ENCODE assay signal across 20 cellular contexts in the genomic region with DNA sequence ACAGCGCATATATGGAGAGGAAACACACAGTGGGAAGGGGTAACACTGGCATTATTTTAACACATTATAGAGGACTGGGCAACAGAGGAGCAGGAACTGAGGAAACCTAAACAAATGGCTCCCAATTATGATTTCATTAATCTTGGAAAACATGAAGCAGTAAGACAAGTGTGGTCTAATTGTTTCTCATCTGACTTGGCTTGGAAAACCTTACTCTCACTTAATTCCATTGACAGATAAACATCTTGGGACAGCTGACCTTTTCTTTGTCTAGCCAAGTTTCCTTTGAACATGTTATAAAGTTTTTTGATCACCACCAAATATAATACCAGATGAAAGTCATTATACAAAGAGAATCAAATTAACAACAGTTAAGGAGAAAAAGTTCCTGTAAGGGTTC. TPM values are rescaled to one million over a fixed set of nuclear protein-coding genes. Genes with fewer than 3 reads are reported as not detected.
DNase-seq lines count a peak whose midpoint lies in the region; FAIRE-seq and TF ChIP-seq lines count a peak whose summit lies in the region.
"Had no signal": no experiment of that assay in that cellular context is flagged by ENCODE, and none has a peak within 500 bp of the region (broad histone marks: within the 10 kb centered on the region; RNA-seq: fewer than 3 reads in every experiment).

No MANE protein-coding gene starts in this region.

- TF ChIP-seq POLR2A in tibial nerve (IDR thresholded peaks at IDR 0.05) = no peak

- H3K9me3 ChIP-seq in SK-N-SH (peaks cover 6% of the 10 kb centered on the region), neuronal stem cell (replicated peaks in 1 of 2; ENCODE audit: control insufficient read depth in 2 of 2, insufficient read depth in 1 of 2, low read depth in 1 of 2, low read length in 2 of 2) (peaks cover 3 to 9% of the 10 kb centered on the region in 2 donors), tibial nerve (peaks cover 0 to 16% (median 0%) of the 10 kb centered on the region in 4 donors), PC-9 (ENCODE audit: insufficient read depth, low read depth) (no peaks in the 10 kb centered on the region; the same call in 1 of the 2 replicates)
- H3K9me3 ChIP-seq: body of pancreas, pancreas had no signal

- H3K4me2 ChIP-seq in SK-N-SH (peak overlapping the region; percentile 63), neuronal stem cell (ENCODE audit: insufficient read depth, low read length, poor library complexity, severe bottlenecking) (no peak overlapping the region), PC-9 (no peak overlapping the region)
- H3K4me2 ChIP-seq: BLaER1, KMS-11 had no signal

- H3K9me2 ChIP-seq in SK-N-SH = no peaks in the 10 kb centered on the region
- no peaks in the 10 kb centered on the region for H3K9me2 ChIP-seq in PC-9 (ENCODE audit: insufficient read depth)

- no peak overlapping the region for H3K23ac ChIP-seq in neuronal stem cell (ENCODE audit: low read depth, low read length, poor library complexity)

- 94% methylated on average over 1 of the region's 1 CpG for whole genome bisulfite sequencing in SK-N-SH (ENCODE audit: low lambda C conversion rate)
- WGBS in neuronal stem cell (ENCODE audit: extremely low coverage in 2 of 2, insufficient read length in 2 of 2, insufficient replicate concordance in 1 of 2), 2 donors = no CpG with 5 or more reads among the region's 1 CpG
- 48 to 59% methylated on average over 1 of the region's 1 CpG for WGBS in tibial nerve, 2 donors

- H2BK12ac ChIP-seq in neuronal stem cell (ENCODE audit: low read length) = no peak overlapping the region

- H3K27ac ChIP-seq in SK-N-SH (ENCODE audit: low read depth in 2 of 2, low read length in 1 of 2) (peak overlapping the region; percentile 79 to 90), neuronal stem cell (replicated peaks; ENCODE audit: low read length) (no peak overlapping the region), tibial nerve (peak overlapping the region; percentile 64 to 93 (median 82)), PC-9 (no peak overlapping the region)
- H3K27ac ChIP-seq: BLaER1, KMS-11 had no signal

- H3K4ac ChIP-seq in neuronal stem cell (ENCODE audit: low read length) = no peak overlapping the region

- POLR2A ChIA-PET in SK-N-SH (lab: Yijun Ruan, JAX) = no interaction called here
- POLR2A ChIA-PET in PC-9 (lab: Charles Lee; ENCODE audit: unreplicated experiment) = interaction anchor here (0.8 kb wide), 1 partner anchor 159 kb away, joined by 5 read pairs; no protein-coding TSS in a partner anchor

- H3K4me3 ChIP-seq in SK-N-SH (ENCODE audit: low read depth in 2 of 2, low read length in 1 of 2) (no peak overlapping the region), neuronal stem cell (ENCODE audit: low read length in 2 of 2) (no peak overlapping the region), tibial nerve (no peak overlapping the region), PC-9 (no peak overlapping the region)
- H3K4me3 ChIP-seq: BLaER1, body of pancreas, pancreas had no signal

- BruUV-seq in PC-9 (replicated peaks; lab: Mats Ljungman, UMichigan) = no TSS peak

- TF ChIP-seq CTCF in SK-N-SH (IDR thresholded peaks at IDR 0.05) = no peak
- TF ChIP-seq CTCF in tibial nerve (IDR thresholded peaks at IDR 0.05) = no peak
- no peak for TF ChIP-seq CTCF in PC-9 (conservative IDR thresholded peaks at IDR 0.05)

- FAIRE-seq in endometrium (lab: Jason Lieb, UNC) = peak; percentile 92
- FAIRE-seq: pancreas had no signal

- CTCF ChIA-PET in SK-N-SH (lab: Yijun Ruan, JAX) (interaction anchor here (1.4 to 2.2 kb wide), 5 partner anchors 12 to 506 kb away, joined by 3 to 11 read pairs (median 5); no protein-coding TSS in a partner anchor), PC-9 (lab: Charles Lee) (no interaction called here)

- H2AFZ ChIP-seq in SK-N-SH (ENCODE audit: low read depth) (peak overlapping the region; percentile 22; the same call in 1 of the 2 replicates), neuronal stem cell (ENCODE audit: low read length) (no peak overlapping the region), PC-9 (no peak overlapping the region)

- H3K9ac ChIP-seq in SK-N-SH (peak overlapping the region; percentile 9; the same call in 1 of the 2 replicates), neuronal stem cell (ENCODE audit: low read depth, low read length, poor library complexity) (no peak overlapping the region)
- H3K9ac ChIP-seq: BLaER1, KMS-11 had no signal

- intact Hi-C loops in PC-9 (cut with micrococcal nuclease; ENCODE audit: unreplicated experiment) = loop anchor here (5.0 kb wide), 1 partner anchor 95 kb away; a partner anchor contains a TSS

- DNase-seq in SK-N-SH (no peak), neuronal stem cell (ENCODE audit: low spot score) (no peak), tibial nerve (ENCODE audit: low spot score in 2 of 2) (no peak), NCI-H2107 (lab: John Stamatoyannopoulos, UW) (no peak), PC-9 (no peak), NCI-H2227 treated with DMSO at 0.1 percent for 48 hours (lab: John Stamatoyannopoulos, UW) (no peak)
- DNase-seq: activated CD8-positive, alpha-beta memory T cell treated with anti-CD3 and anti-CD28 coated beads, Interleukin-2, amount 50 U/mL, for 4 hours; activated naive CD4-positive, alpha-beta T cell treated with anti-CD3 and anti-CD28 coated beads for 36 hours; body of pancreas; effector CD4-positive, alpha-beta T cell; NCI-H1105 treated with DMSO at 0.1 percent for 48 hours; NCI-H226; pancreas; SHP77 treated with DMSO at 0.1 percent for 48 hours; stimulated activated CD4-positive, alpha-beta T cell treated with anti-CD3 and anti-CD28 coated beads, Interleukin-12 subunit alpha, Interleukin-12 subunit beta, amount 100 ng/mL, for 4 hours; stimulated activated naive CD4-positive, alpha-beta T cell treated with Interleukin-2 at 50 U/mL for 16 hours; T-helper 9 cell had no signal

- H4K20me1 ChIP-seq in SK-N-SH (ENCODE audit: insufficient read depth) = no peaks in the 10 kb centered on the region
- no peaks in the 10 kb centered on the region for H4K20me1 ChIP-seq in PC-9 (ENCODE audit: insufficient read depth)
- H4K20me1 ChIP-seq: BLaER1 had no signal

- H3F3A ChIP-seq in SK-N-SH (replicated peaks; ENCODE audit: insufficient read depth) = peaks cover 26% of the 10 kb centered on the region
- H3F3A ChIP-seq in PC-9 (ENCODE audit: insufficient read depth, low read depth) = no peaks in the 10 kb centered on the region; the same call in 1 of the 2 replicates

- H3K79me2 ChIP-seq in SK-N-SH (ENCODE audit: insufficient read depth) (no peaks in the 10 kb centered on the region), PC-9 (ENCODE audit: low read depth) (no peaks in the 10 kb centered on the region)

- H3K4me1 ChIP-seq in SK-N-SH (ENCODE audit: control insufficient read depth in 1 of 2, insufficient read depth in 2 of 2, low read depth in 1 of 2, low read length in 1 of 2) = peaks cover 28 to 35% of the 10 kb centered on the region in 2 experiments
- H3K4me1 ChIP-seq in neuronal stem cell (ENCODE audit: control insufficient read depth in 2 of 2, insufficient read depth in 1 of 2, low read depth in 1 of 2, low read length in 2 of 2) = peaks cover 3 to 4% of the 10 kb centered on the region in 2 donors
- H3K4me1 ChIP-seq in tibial nerve = peaks cover 0 to 61% (median 19%) of the 10 kb centered on the region in 4 donors
- peaks cover 19% of the 10 kb centered on the region for H3K4me1 ChIP-seq in PC-9 (replicated peaks; ENCODE audit: insufficient read depth)

- no peak overlapping the region for H2BK5ac ChIP-seq in neuronal stem cell (ENCODE audit: low read length)

- no peak overlapping the region for H4K8ac ChIP-seq in neuronal stem cell (ENCODE audit: low read depth, low read length)

- no peak overlapping the region for H4K91ac ChIP-seq in neuronal stem cell (ENCODE audit: low read depth, low read length, poor library complexity)

- H3K14ac ChIP-seq in neuronal stem cell (ENCODE audit: low read length) = peak overlapping the region; percentile 75

- H3K79me1 ChIP-seq in neuronal stem cell (ENCODE audit: low read depth, low read length) = no peaks in the 10 kb centered on the region

- no peak for TF ChIP-seq RAD21 in SK-N-SH (IDR thresholded peaks at IDR 0.05; ENCODE audit: low read length)

- peaks cover 2 to 12% of the 10 kb centered on the region in 2 experiments for H3K36me3 ChIP-seq in SK-N-SH (replicated peaks in 1 of 2; ENCODE audit: control insufficient read depth in 1 of 2, insufficient read depth in 2 of 2, low read length in 1 of 2)
- peaks cover 0 to 3% of the 10 kb centered on the region in 2 donors for H3K36me3 ChIP-seq in neuronal stem cell (replicated peaks in 1 of 2; ENCODE audit: control insufficient read depth in 2 of 2, insufficient read depth in 2 of 2, low read length in 2 of 2)
- peaks cover 0 to 26% (median 0%) of the 10 kb centered on the region in 3 donors for H3K36me3 ChIP-seq in tibial nerve
- H3K36me3 ChIP-seq in PC-9 (ENCODE audit: low read depth) = no peaks in the 10 kb centered on the region
- H3K36me3 ChIP-seq: pancreas had no signal

- no peak overlapping the region for H2BK15ac ChIP-seq in neuronal stem cell (ENCODE audit: low read length)

- TF ChIP-seq EP300 in SK-N-SH (IDR thresholded peaks at IDR 0.05; ENCODE audit: borderline replicate concordance in 1 of 2, low read depth in 1 of 2, low read length in 1 of 2) (no peak), tibial nerve (IDR thresholded peaks at IDR 0.05) (no peak)

- H2AK5ac ChIP-seq in neuronal stem cell (ENCODE audit: low read depth, low read length) = no peak overlapping the region

- no peak overlapping the region for H2BK120ac ChIP-seq in neuronal stem cell (ENCODE audit: low read depth, low read length)

- H3K27me3 ChIP-seq in SK-N-SH (ENCODE audit: insufficient read depth) (no peaks in the 10 kb centered on the region), neuronal stem cell (ENCODE audit: control insufficient read depth in 3 of 3, insufficient read depth in 3 of 3, low read depth in 1 of 3, low read length in 3 of 3) (no peaks in the 10 kb centered on the region), tibial nerve (no peaks in the 10 kb centered on the region), PC-9 (ENCODE audit: insufficient read depth, low read depth) (no peaks in the 10 kb centered on the region)
- H3K27me3 ChIP-seq: BLaER1, body of pancreas, pancreas had no signal

- no peak overlapping the region for H3K18ac ChIP-seq in neuronal stem cell (ENCODE audit: low read length)

TF ChIP-seq in SK-N-SH, 30 proteins besides CTCF, POLR2A, EP300 and RAD21 (continues in another document):
- TF ChIP-seq CHD2 (IDR thresholded peaks at IDR 0.05; ENCODE audit: low read length, partially characterized antibody) = no peak
- TF ChIP-seq SMC3 (IDR thresholded peaks at IDR 0.05; ENCODE audit: low read depth, low read length) = no peak
- no peak for TF ChIP-seq FOXM1 (IDR thresholded peaks at IDR 0.05; ENCODE audit: low read depth)

RNA-seq across cellular contexts. Expression of a gene that starts 50.2 kb away (rescaled TPM):
- polyA plus RNA-seq in SK-N-SH (2012; rRNA removed) = 2.5 and 2.6 TPM in 2 replicates
- polyA plus RNA-seq in SK-N-SH (2012; cell fraction: cytosol; rRNA removed) = 2.4 and 3.1 TPM in 2 replicates
- polyA plus RNA-seq in SK-N-SH (2012; cell fraction: nucleus; rRNA removed) = 1.4 and 1.7 TPM in 2 replicates
- 2.5 TPM for polyA plus RNA-seq in neuronal stem cell (2013, experiment 1 of 2)
- 3.3 TPM for polyA plus RNA-seq in neuronal stem cell (2013, experiment 2 of 2)
- 1 to 10 TPM; 1.1 to 1.6 (median 1.5) TPM for total RNA-seq in tibial nerve
- total RNA-seq in PC-9 (2021) = 7.7 and 8.6 TPM in 2 replicates

Comparison
In these comparisons a context has a peak if more than half of its experiments do, and no peak if none do; other contexts are left out.
1. H3K27ac ChIP-seq: peak in SK-N-SH (2 of 2) and tibial nerve (4 of 4); none in neuronal stem cell (single experiment) and PC-9 (single experiment).